8 cellular contexts compared by ENCODE assay signal in the genomic region with DNA sequence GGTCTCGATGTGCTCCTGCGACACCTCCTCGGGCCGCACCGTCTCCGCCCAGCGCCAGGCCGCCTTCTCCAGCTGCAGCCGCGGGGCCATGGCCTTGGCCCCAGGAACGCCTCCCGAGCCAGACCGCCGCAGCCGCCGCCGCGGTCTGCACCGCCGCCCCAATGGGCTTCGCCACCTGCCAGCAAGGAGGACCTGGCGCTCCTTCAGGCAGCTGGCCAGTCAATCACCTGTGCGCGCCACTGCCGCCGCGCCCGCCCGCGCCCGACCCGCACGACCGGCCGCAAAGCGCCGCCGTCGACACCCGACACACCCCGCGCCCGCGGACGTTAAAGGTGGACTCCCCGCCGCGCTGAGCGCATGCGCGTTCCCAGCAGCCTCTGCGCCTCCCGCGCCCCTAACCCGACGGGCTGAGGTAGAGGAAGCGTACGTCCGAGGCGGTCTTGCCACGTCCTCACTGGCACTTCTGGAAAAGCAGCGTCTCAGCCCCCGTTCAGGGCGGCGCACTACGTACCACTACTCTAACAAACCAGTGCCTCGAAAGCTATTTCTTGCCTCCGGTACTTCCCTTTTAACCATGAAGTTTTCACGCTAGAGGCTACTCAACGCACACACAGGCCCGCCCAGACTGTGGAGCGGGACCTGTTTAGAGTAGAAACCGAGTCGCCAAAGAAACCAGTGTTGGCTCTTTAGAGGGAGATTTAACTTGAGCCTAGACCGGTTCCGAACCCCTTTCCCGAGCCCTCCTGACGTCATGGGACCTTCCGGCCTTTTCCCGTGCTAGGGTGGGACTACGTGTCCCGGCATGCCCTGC. TPM values are rescaled to one million over a fixed set of nuclear protein-coding genes. Genes with fewer than 3 reads are reported as not detected.
A peak's percentile ranks its signal among the peaks of the same experiment; 100 is the strongest.
DNase-seq lines count a peak whose midpoint lies in the region; ATAC-seq and TF ChIP-seq lines count a peak whose summit lies in the region.

Gene USP48, minus strand, starts transcription at position 282 of the 811 bp plus-strand sequence. Its CDS starts 192 bp downstream, at position 90.

- 0 to 1% methylated on average over 7 to 37 of the region's 82 CpGs for WGBS in upper lobe of left lung, 2 donors

- peaks cover 3% of the 10 kb centered on the region for H3K27me3 Mint-ChIP-seq in T-helper 1 cell treated with Interleukin-12 subunit alpha and Interleukin-12 subunit beta and Interleukin-4 antibody, amounts not matched to agents 30 μg/mL and 1 μg/mL, for 36 hours (ENCODE audit: low read depth)

- peaks cover 23% of the 10 kb centered on the region for H3K4me1 Mint-ChIP-seq in T-helper 1 cell treated with Interleukin-12 subunit alpha and Interleukin-12 subunit beta and Interleukin-4 antibody, amounts not matched to agents 30 μg/mL and 1 μg/mL, for 36 hours (ENCODE audit: low read depth)

- peak; percentile 55 for ATAC-seq in HG02938 (IDR thresholded peaks at IDR 0.05; ENCODE audit: unreplicated experiment)
- peak; percentile 97 for ATAC-seq in left cardiac atrium
- peak; percentile 98 for ATAC-seq in upper lobe of left lung (ENCODE audit: low FRiP score in 2 of 2)

- peaks cover 16 to 41% (median 25%) of the 10 kb centered on the region in 4 donors for H3K4me1 ChIP-seq in upper lobe of left lung

- peak within 1 kb of the TSS; percentile 93 for H3K4me3 Mint-ChIP-seq in T-helper 1 cell treated with Interleukin-12 subunit alpha and Interleukin-12 subunit beta and Interleukin-4 antibody, amounts not matched to agents 30 μg/mL and 1 μg/mL, for 36 hours

- no peaks in the 10 kb centered on the region for H3K27me3 ChIP-seq in upper lobe of left lung

- no peaks in the 10 kb centered on the region for H3K36me3 ChIP-seq in upper lobe of left lung

- peaks cover 2% of the 10 kb centered on the region for H3K36me3 Mint-ChIP-seq in T-helper 1 cell treated with Interleukin-12 subunit alpha and Interleukin-12 subunit beta and Interleukin-4 antibody, amounts not matched to agents 30 μg/mL and 1 μg/mL, for 36 hours (ENCODE audit: low read depth)

- H3K4me3 ChIP-seq in upper lobe of left lung, result peak within 1 kb of the TSS; percentile 59 to 97 (median 78)

- DNase-seq in NCI-H1694 treated with DMSO at 0.1 percent for 48 hours (lab: John Stamatoyannopoulos, UW) (peak; percentile 79), amniotic stem cell (lab: John Stamatoyannopoulos, UW) (peak; percentile 97), left cardiac atrium (peak; percentile 97), posterior vena cava (ENCODE audit: low spot score) (peak; percentile 99), upper lobe of left lung (peak; percentile 98 to 99)

- H3K9me3 ChIP-seq in upper lobe of left lung, result no peaks in the 10 kb centered on the region

- peak in 1 of 4 donors; percentile 64 for TF ChIP-seq EP300 in upper lobe of left lung (IDR thresholded peaks at IDR 0.05)

- TF ChIP-seq POLR2A in GM15510 (IDR thresholded peaks at IDR 0.05; ENCODE audit: borderline replicate concordance, extremely low read depth, insufficient read length), result peak; percentile 98
- peak; percentile 80 to 99 (median 94) for TF ChIP-seq POLR2A in upper lobe of left lung (IDR thresholded peaks at IDR 0.05)

- H3K27ac Mint-ChIP-seq in T-helper 1 cell treated with Interleukin-12 subunit alpha and Interleukin-12 subunit beta and Interleukin-4 antibody, amounts not matched to agents 30 μg/mL and 1 μg/mL, for 36 hours, result peak within 1 kb of the TSS; percentile 100

- TF ChIP-seq CTCF in upper lobe of left lung (IDR thresholded peaks at IDR 0.05), result peak in 2 of 6 experiments; percentile 11 to 14

- H3K9me3 Mint-ChIP-seq in T-helper 1 cell treated with Interleukin-12 subunit alpha and Interleukin-12 subunit beta and Interleukin-4 antibody, amounts not matched to agents 30 μg/mL and 1 μg/mL, for 36 hours, result no peaks in the 10 kb centered on the region

- H3K27ac ChIP-seq in upper lobe of left lung, result peak within 1 kb of the TSS; percentile 98 to 100 (median 99)

- intact Hi-C loops in left cardiac atrium (cut with DNase I) (loop anchor here in 1 of 2 donors (10.0 kb wide), 1 partner anchor 172 kb away; no protein-coding TSS in a partner anchor), posterior vena cava (cut with DNase I) (no loop called here)

RNA-seq across cellular contexts. Expression of gene USP48, which starts in this region (rescaled TPM):
- total RNA-seq in left cardiac atrium (10 to 100 TPM; 41.1 to 41.3 TPM), posterior vena cava (10 to 100 TPM; 51.4 to 56.8 TPM), upper lobe of left lung (100 to 1,000 TPM in 1 of 6 donors, 10 to 100 TPM in 5; 39.1 to 173 (median 53.4) TPM)

Comparison
In these comparisons a context has a peak if more than half of its experiments do, and no peak if none do; other contexts are left out.
1. Peak in every context shown above with its lines: DNase-seq, ATAC-seq, H3K4me3 ChIP-seq and H3K27ac ChIP-seq.